In the genomic region with DNA sequence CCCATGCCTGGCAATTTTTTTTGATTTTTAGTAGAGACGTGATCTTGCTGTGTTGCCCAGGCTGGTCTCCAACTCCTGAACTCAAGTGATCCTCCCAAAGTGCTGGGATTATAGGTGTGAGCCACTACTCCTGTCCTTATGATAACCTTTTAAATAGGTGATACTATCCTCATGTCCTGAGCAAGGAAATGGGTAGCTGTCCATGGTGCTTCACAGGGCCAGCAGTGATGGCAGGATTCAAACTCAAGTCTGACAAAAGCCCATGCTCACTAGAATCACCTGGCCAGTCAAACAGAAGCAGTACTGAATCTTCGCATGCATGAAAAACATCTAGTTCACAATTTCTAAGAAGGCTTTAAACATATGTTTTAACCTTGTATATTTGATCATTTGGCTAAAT, we compare ENCODE assay signal across 1 cellular context.
TF ChIP-seq lines count a peak whose summit lies in the region.

No MANE protein-coding gene starts in this region.

TF ChIP-seq in HepG2, 621 proteins besides CTCF, POLR2A, EP300 and RAD21 (continued from another document):
- TF ChIP-seq, protein P1, sequence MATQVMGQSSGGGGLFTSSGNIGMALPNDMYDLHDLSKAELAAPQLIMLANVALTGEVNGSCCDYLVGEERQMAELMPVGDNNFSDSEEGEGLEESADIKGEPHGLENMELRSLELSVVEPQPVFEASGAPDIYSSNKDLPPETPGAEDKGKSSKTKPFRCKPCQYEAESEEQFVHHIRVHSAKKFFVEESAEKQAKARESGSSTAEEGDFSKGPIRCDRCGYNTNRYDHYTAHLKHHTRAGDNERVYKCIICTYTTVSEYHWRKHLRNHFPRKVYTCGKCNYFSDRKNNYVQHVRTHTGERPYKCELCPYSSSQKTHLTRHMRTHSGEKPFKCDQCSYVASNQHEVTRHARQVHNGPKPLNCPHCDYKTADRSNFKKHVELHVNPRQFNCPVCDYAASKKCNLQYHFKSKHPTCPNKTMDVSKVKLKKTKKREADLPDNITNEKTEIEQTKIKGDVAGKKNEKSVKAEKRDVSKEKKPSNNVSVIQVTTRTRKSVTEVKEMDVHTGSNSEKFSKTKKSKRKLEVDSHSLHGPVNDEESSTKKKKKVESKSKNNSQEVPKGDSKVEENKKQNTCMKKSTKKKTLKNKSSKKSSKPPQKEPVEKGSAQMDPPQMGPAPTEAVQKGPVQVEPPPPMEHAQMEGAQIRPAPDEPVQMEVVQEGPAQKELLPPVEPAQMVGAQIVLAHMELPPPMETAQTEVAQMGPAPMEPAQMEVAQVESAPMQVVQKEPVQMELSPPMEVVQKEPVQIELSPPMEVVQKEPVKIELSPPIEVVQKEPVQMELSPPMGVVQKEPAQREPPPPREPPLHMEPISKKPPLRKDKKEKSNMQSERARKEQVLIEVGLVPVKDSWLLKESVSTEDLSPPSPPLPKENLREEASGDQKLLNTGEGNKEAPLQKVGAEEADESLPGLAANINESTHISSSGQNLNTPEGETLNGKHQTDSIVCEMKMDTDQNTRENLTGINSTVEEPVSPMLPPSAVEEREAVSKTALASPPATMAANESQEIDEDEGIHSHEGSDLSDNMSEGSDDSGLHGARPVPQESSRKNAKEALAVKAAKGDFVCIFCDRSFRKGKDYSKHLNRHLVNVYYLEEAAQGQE (IDR thresholded peaks at IDR 0.05; ENCODE audit: borderline replicate concordance in 1 of 2, low read depth in 1 of 2, low read length in 2 of 2): peak; percentile 27 to 88
- TF ChIP-seq ZNF678 (CRISPR knock-in tag; IDR thresholded peaks at IDR 0.05): no peak
- TF ChIP-seq MIER2 (CRISPR knock-in tag; IDR thresholded peaks at IDR 0.05): 0 out of 2 replicates have a peak, but pooled peaks have one; percentile 73
- TF ChIP-seq HOXA3 (CRISPR knock-in tag; IDR thresholded peaks at IDR 0.05): no peak
- TF ChIP-seq, protein P2, sequence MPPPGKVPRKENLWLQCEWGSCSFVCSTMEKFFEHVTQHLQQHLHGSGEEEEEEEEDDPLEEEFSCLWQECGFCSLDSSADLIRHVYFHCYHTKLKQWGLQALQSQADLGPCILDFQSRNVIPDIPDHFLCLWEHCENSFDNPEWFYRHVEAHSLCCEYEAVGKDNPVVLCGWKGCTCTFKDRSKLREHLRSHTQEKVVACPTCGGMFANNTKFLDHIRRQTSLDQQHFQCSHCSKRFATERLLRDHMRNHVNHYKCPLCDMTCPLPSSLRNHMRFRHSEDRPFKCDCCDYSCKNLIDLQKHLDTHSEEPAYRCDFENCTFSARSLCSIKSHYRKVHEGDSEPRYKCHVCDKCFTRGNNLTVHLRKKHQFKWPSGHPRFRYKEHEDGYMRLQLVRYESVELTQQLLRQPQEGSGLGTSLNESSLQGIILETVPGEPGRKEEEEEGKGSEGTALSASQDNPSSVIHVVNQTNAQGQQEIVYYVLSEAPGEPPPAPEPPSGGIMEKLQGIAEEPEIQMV (CRISPR knock-in tag; IDR thresholded peaks at IDR 0.05; ENCODE audit: low read depth): no peak
